ENCODE assay signal across 24 cellular contexts in genomic region chr20:12596863-12597262, GRCh38.
"Had no signal": no experiment of that assay in that cellular context is flagged by ENCODE, and none has a peak within 500 bp of the region (broad histone marks: within the 10 kb centered on the region; RNA-seq: fewer than 3 reads in every experiment).

No MANE protein-coding gene starts in this region.

- H3K4me3 ChIP-seq: MG63, SJCRH30 had no signal

- FAIRE-seq: HTR-8/SVneo had no signal

- H3K4me1 ChIP-seq: SJCRH30 had no signal

- H3K36me3 ChIP-seq: MG63, SJCRH30 had no signal

- ATAC-seq: Panc1, PC-3, Right ventricle myocardium inferior, SK-N-SH treated with all-trans-retinoic acid at 6 μM for 48 hours had no signal

- H3K27ac ChIP-seq: HL-60, SJCRH30 had no signal

- DNase-seq: Karpas-422, KBM-7, MG63, NCI-H1092 treated with DMSO at 0.1 percent for 48 hours, NCI-H1436, NCI-H187, NCI-H2029, NCI-H2081 treated with DMSO at 0.1 percent for 48 hours, NCI-H2171, NCI-H226, NCI-H446, NCI-H510A, NCI-H524 treated with DMSO at 0.1 percent for 48 hours, NCI-H69, NCI-H774, PC-3, SHP77 treated with DMSO at 0.1 percent for 48 hours, SJCRH30, T-helper 1 cell had no signal

- H3K9me3 ChIP-seq: MG63, SJCRH30 had no signal

- H3K27me3 ChIP-seq: MG63, SJCRH30 had no signal
